25 cellular contexts compared by ENCODE assay signal in genomic region chr4:81781824-81782223, GRCh38.
"Had no signal": no experiment of that assay in that cellular context is flagged by ENCODE, and none has a peak within 500 bp of the region (broad histone marks: within the 10 kb centered on the region; RNA-seq: fewer than 3 reads in every experiment).

No MANE protein-coding gene starts in this region.

- H3K4me3 Mint-ChIP-seq: activated CD4-positive, alpha-beta memory T cell treated with anti-CD3 and anti-CD28 coated beads, Interleukin-2, amount 10 ng/mL, durations not matched to agents 7 days and 5 days; activated CD4-positive, alpha-beta T cell treated with anti-CD3 and anti-CD28 coated beads for 36 hours; activated CD4-positive, alpha-beta T cell treated with anti-CD3 and anti-CD28 coated beads, Interleukin-2, amount 10 ng/mL, durations not matched to agents 7 days and 5 days; activated naive CD4-positive, alpha-beta T cell treated with anti-CD3 and anti-CD28 coated beads, Interleukin-2, amount 10 ng/mL, durations not matched to agents 7 days and 5 days; activated naive CD8-positive, alpha-beta T cell; activated T-cell treated with anti-CD3 and anti-CD28 coated beads, Interleukin-2, amount 50 U/mL, for 24 hours; activated T-cell treated with anti-CD3 and anti-CD28 coated beads, Interleukin-2, amount 50 U/mL, for 72 hours; central memory CD8-positive, alpha-beta T cell; dendritic cell treated with granulocyte-macrophage colony-stimulating factor and Interleukin-4, amounts not matched to agents 40 ng/mL and 50 ng/mL, for 4 days; endodermal cell had no signal

- ATAC-seq: activated CD4-positive, alpha-beta T cell treated with anti-CD3 and anti-CD28 coated beads for 36 hours; activated T-cell treated with anti-CD3 and anti-CD28 coated beads, Interleukin-2, amount 50 U/mL, for 72 hours; esophagus mucosa had no signal

- H3K27me3 Mint-ChIP-seq: activated CD4-positive, alpha-beta T cell treated with anti-CD3 and anti-CD28 coated beads, Interleukin-2, amount 10 ng/mL, durations not matched to agents 7 days and 5 days; activated naive CD4-positive, alpha-beta T cell treated with anti-CD3 and anti-CD28 coated beads, Interleukin-2, amount 10 ng/mL, durations not matched to agents 7 days and 5 days; activated naive CD8-positive, alpha-beta T cell; dendritic cell treated with granulocyte-macrophage colony-stimulating factor and Interleukin-4, amounts not matched to agents 40 ng/mL and 50 ng/mL, for 4 days had no signal

- H3K36me3 Mint-ChIP-seq: activated naive CD4-positive, alpha-beta T cell treated with anti-CD3 and anti-CD28 coated beads, Interleukin-2, amount 10 ng/mL, durations not matched to agents 7 days and 5 days; activated naive CD8-positive, alpha-beta T cell had no signal

- DNase-seq: activated CD4-positive, alpha-beta memory T cell treated with anti-CD3 and anti-CD28 coated beads, Interleukin-2, amount 10 ng/mL, durations not matched to agents 7 days and 5 days; activated CD4-positive, alpha-beta T cell treated with anti-CD3 and anti-CD28 coated beads for 36 hours; activated CD4-positive, alpha-beta T cell treated with anti-CD3 and anti-CD28 coated beads, Interleukin-2, amount 10 ng/mL, durations not matched to agents 7 days and 5 days; activated CD4-positive, alpha-beta T cell treated with anti-CD3 and anti-CD28 coated beads, Interleukin-2, amount 50 U/mL, for 4 hours; activated CD4-positive, CD25-positive, alpha-beta regulatory T cell; activated CD4-positive, CD25-positive, alpha-beta regulatory T cell treated with anti-CD3 and anti-CD28 coated beads, Interleukin-2, amount 50 U/mL, for 72 hours; activated CD8-positive, alpha-beta memory T cell treated with anti-CD3 and anti-CD28 coated beads, Interleukin-2, amount 50 U/mL, for 48 hours; activated gamma-delta T cell; activated naive CD4-positive, alpha-beta T cell; activated naive CD4-positive, alpha-beta T cell treated with anti-CD3 and anti-CD28 coated beads, Interleukin-2, amount 10 ng/mL, durations not matched to agents 7 days and 5 days; activated T-cell treated with anti-CD3 and anti-CD28 coated beads for 4 hours; activated T-cell treated with anti-CD3 and anti-CD28 coated beads, Interleukin-2, amount 50 U/mL, for 24 hours; activated T-cell treated with anti-CD3 and anti-CD28 coated beads, Interleukin-2, amount 50 U/mL, for 72 hours; amniotic stem cell; anterior cingulate cortex; brain microvascular endothelial cell; dorsolateral prefrontal cortex; effector memory CD4-positive, alpha-beta T cell; endodermal cell; foreskin fibroblast; T-helper 2 cell had no signal

- H3K9me3 Mint-ChIP-seq: activated CD4-positive, alpha-beta memory T cell treated with anti-CD3 and anti-CD28 coated beads, Interleukin-2, amount 10 ng/mL, durations not matched to agents 7 days and 5 days; activated CD4-positive, alpha-beta T cell treated with anti-CD3 and anti-CD28 coated beads, Interleukin-2, amount 10 ng/mL, durations not matched to agents 7 days and 5 days; activated naive CD4-positive, alpha-beta T cell treated with anti-CD3 and anti-CD28 coated beads, Interleukin-2, amount 10 ng/mL, durations not matched to agents 7 days and 5 days; activated T-cell treated with anti-CD3 and anti-CD28 coated beads, Interleukin-2, amount 50 U/mL, for 72 hours; central memory CD8-positive, alpha-beta T cell; dendritic cell treated with granulocyte-macrophage colony-stimulating factor and Interleukin-4, amounts not matched to agents 40 ng/mL and 50 ng/mL, for 4 days; endodermal cell had no signal

- H3K27ac Mint-ChIP-seq: activated CD4-positive, alpha-beta memory T cell treated with anti-CD3 and anti-CD28 coated beads, Interleukin-2, amount 10 ng/mL, durations not matched to agents 7 days and 5 days; activated CD4-positive, alpha-beta T cell treated with anti-CD3 and anti-CD28 coated beads for 36 hours; activated CD4-positive, alpha-beta T cell treated with anti-CD3 and anti-CD28 coated beads, Interleukin-2, amount 10 ng/mL, durations not matched to agents 7 days and 5 days; activated naive CD4-positive, alpha-beta T cell treated with anti-CD3 and anti-CD28 coated beads, Interleukin-2, amount 10 ng/mL, durations not matched to agents 7 days and 5 days; activated naive CD8-positive, alpha-beta T cell; activated T-cell treated with anti-CD3 and anti-CD28 coated beads, Interleukin-2, amount 50 U/mL, for 24 hours; activated T-cell treated with anti-CD3 and anti-CD28 coated beads, Interleukin-2, amount 50 U/mL, for 72 hours; dendritic cell treated with granulocyte-macrophage colony-stimulating factor and Interleukin-4, amounts not matched to agents 40 ng/mL and 50 ng/mL, for 4 days; endodermal cell had no signal

- H3K4me1 Mint-ChIP-seq: activated naive CD4-positive, alpha-beta T cell treated with anti-CD3 and anti-CD28 coated beads, Interleukin-2, amount 10 ng/mL, durations not matched to agents 7 days and 5 days; central memory CD8-positive, alpha-beta T cell had no signal
